8 cellular contexts compared by ENCODE assay signal in genomic region chr11:3037041-3037944, GRCh38. TPM values are rescaled to one million over a fixed set of nuclear protein-coding genes. Genes with fewer than 3 reads are reported as not detected.
A peak's percentile ranks its signal among the peaks of the same experiment; 100 is the strongest.
DNase-seq lines count a peak whose midpoint lies in the region; ATAC-seq, FAIRE-seq and TF ChIP-seq lines count a peak whose summit lies in the region.

No MANE protein-coding gene starts in this region.

- H3K27me3 ChIP-seq in bronchial epithelial cell (ENCODE audit: control insufficient read depth, insufficient read depth, low read length) (no peaks in the 10 kb centered on the region), small intestine (ENCODE audit: control insufficient read depth in 2 of 2, insufficient read depth in 2 of 2, low read length in 2 of 2) (no peaks in the 10 kb centered on the region)

- no peak for ATAC-seq in HG02973 (IDR thresholded peaks at IDR 0.05; ENCODE audit: unreplicated experiment)

- peaks cover 57% of the 10 kb centered on the region for H3K36me3 ChIP-seq in bronchial epithelial cell (ENCODE audit: control insufficient read depth, insufficient read depth, low read length)
- H3K36me3 ChIP-seq in small intestine (ENCODE audit: control insufficient read depth in 2 of 2, insufficient read depth in 2 of 2, low read length in 2 of 2), result peaks cover 12 to 23% of the 10 kb centered on the region in 2 donors

- H3K4me3 ChIP-seq in bronchial epithelial cell (ENCODE audit: low read depth, low read length) (no peak overlapping the region), small intestine (ENCODE audit: low read depth in 1 of 2, low read length in 2 of 2) (no peak overlapping the region)

- H3K27ac Mint-ChIP-seq in immature natural killer cell, result peak overlapping the region; percentile 50 to 87 (median 82)

- WGBS in small intestine, 3 donors, result 52 to 62% (median 57%) methylated on average over 22 to 24 of the region's 24 CpGs

- POLR2A ChIA-PET in GM10248 (lab: Yijun Ruan, JAX), result no interaction called here

- no peaks in the 10 kb centered on the region for H3K4me1 ChIP-seq in small intestine (ENCODE audit: control insufficient read depth in 2 of 2, insufficient read depth in 1 of 2, low read depth in 1 of 2, low read length in 1 of 2)

- H3K27ac ChIP-seq in small intestine (ENCODE audit: low read depth in 1 of 2, low read length in 1 of 2), result no peak overlapping the region

- H3K4me3 Mint-ChIP-seq in immature natural killer cell, result peak overlapping the region; percentile 2 to 75 (median 54)

- peak; percentile 59 for DNase-seq in GM10248 (ENCODE audit: extremely low spot score)
- DNase-seq in MV-4-11 (lab: John Stamatoyannopoulos, UW), result peak; percentile 66
- DNase-seq in T-helper 22 cell (ENCODE audit: low read depth), result peak; percentile 27
- DNase-seq in bronchial epithelial cell (ENCODE audit: low read depth), result peak; percentile 69
- peak; percentile 38 to 56 (median 49) for DNase-seq in immature natural killer cell
- DNase-seq in small intestine, result peak; percentile 79
- DNase-seq in NK-92 (lab: John Stamatoyannopoulos, UW; ENCODE audit: unreplicated experiment), result no peak

- H3K9me3 ChIP-seq in small intestine (ENCODE audit: control insufficient read depth, low read depth), result no peaks in the 10 kb centered on the region

- peaks cover 0 to 1% (median 0%) of the 10 kb centered on the region in 3 donors for H3K27me3 Mint-ChIP-seq in immature natural killer cell (ENCODE audit: low read depth in 3 of 3)

- H3K36me3 Mint-ChIP-seq in immature natural killer cell, result peaks cover 17 to 48% (median 21%) of the 10 kb centered on the region in 3 donors

- FAIRE-seq in bronchial epithelial cell (lab: Jason Lieb, UNC) (no peak), small intestine (lab: Jason Lieb, UNC) (no peak)

- CTCF ChIA-PET in GM10248 (lab: Yijun Ruan, JAX), result interaction anchor here (0.6 to 7.0 kb wide), 15 partner anchors 10 to 155 kb away, joined by 3 to 115 read pairs (median 3); partner anchors contain the start of gene CARS1

- TF ChIP-seq CTCF in GM10248 (IDR thresholded peaks at IDR 0.05; ENCODE audit: control extremely low read depth, extremely low read depth, low read depth, missing control alignments) (peak; percentile 64), bronchial epithelial cell (IDR thresholded peaks at IDR 0.05; ENCODE audit: insufficient read depth, low read length, severe bottlenecking) (peak; percentile 87)

- H3K4me1 Mint-ChIP-seq in immature natural killer cell, result peaks cover 36 to 42% of the 10 kb centered on the region in 2 donors

- H3K9me3 Mint-ChIP-seq in immature natural killer cell, result no peaks in the 10 kb centered on the region

RNA-seq across cellular contexts. Expression of gene CARS1, which starts 19.9 kb away (rescaled TPM):
- total RNA-seq in bronchial epithelial cell, result 113 and 125 TPM in 2 replicates
- polyA plus RNA-seq in immature natural killer cell, result 10 to 100 TPM; 32.6 to 48.9 (median 44.2) TPM
- 10 to 100 TPM; 41.9 to 69.8 (median 43.8) TPM for polyA plus RNA-seq in small intestine

RNA-seq across cellular contexts. Expression of gene NAP1L4, which starts 45.2 kb away (rescaled TPM):
- total RNA-seq in bronchial epithelial cell, result 101 and 179 TPM in 2 replicates
- polyA plus RNA-seq in immature natural killer cell (100 to 1,000 TPM; 131 to 157 (median 139) TPM), small intestine (10 to 100 TPM; 75.1 to 85.0 (median 84.1) TPM)
